7 cellular contexts compared by ENCODE assay signal in the genomic region with DNA sequence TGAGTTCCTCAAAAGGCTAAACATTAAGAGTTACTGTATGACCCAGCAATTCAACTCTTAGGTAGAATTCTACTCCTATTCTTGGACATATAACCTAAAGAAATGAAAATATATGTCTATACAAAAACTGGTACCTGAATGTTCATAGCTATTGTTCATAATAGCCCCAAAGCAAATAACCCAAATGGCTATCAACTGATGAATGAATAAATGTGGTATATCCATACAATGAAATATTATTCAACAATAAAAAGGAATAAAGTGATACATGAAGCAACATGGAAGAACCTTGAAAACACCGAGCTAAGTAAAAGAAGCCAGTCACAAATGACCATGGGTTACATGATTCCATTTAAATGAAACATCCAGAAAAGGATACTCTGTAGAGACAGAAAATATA.
"Had no signal": no experiment of that assay in that cellular context is flagged by ENCODE, and none has a peak within 500 bp of the region (broad histone marks: within the 10 kb centered on the region; RNA-seq: fewer than 3 reads in every experiment).

No MANE protein-coding gene starts in this region.

- H3K4me3 ChIP-seq: K562 had no signal

- H3K27ac ChIP-seq: HL-60 had no signal

- FAIRE-seq: HTR-8/SVneo had no signal

- DNase-seq: IMR-90, KBM-7, KG1 had no signal

- ATAC-seq: HepG2, K562 had no signal
